In the genomic region with DNA sequence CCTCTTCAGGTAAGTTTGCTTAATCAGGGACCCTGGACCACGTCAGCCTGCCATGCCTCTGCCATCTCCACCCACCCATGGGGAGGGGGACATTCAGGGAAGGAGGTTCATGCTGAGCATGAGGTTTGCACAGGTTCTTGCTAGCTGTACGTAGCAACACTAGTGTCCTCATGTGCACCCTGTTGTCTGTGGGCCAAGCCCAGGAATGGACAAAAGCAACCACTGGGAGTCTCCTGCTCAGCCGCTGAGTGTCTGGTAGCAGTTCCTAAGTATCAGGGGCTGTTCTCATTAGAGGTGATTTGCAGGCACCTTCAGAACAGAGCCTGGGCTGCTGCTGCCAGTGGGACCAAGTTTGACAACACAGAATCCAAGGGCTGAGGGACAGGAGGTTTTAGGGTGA, we compare ENCODE assay signal across 11 cellular contexts. TPM values are rescaled to one million over a fixed set of nuclear protein-coding genes. Genes with fewer than 3 reads are reported as not detected.
"Had no signal": no experiment of that assay in that cellular context is flagged by ENCODE, and none has a peak within 500 bp of the region (broad histone marks: within the 10 kb centered on the region; RNA-seq: fewer than 3 reads in every experiment).

No MANE protein-coding gene starts in this region.

- H2AFZ ChIP-seq: GM23248 had no signal

- DNase-seq: GM23248, GOT3, H7, HFFc6, KBM-7 had no signal

- ATAC-seq: HCT116, HepG2 had no signal

- H3K4me1 ChIP-seq: HAP-1 had no signal

- FAIRE-seq: HepG2 had no signal

- H3K4me3 ChIP-seq: GM23248, HAP-1 had no signal

- H3K9ac ChIP-seq: GM23248 had no signal

- H3K27ac ChIP-seq: GM23248, HL-60 had no signal

RNA-seq across cellular contexts. Expression of a gene that starts 33.8 kb away (rescaled TPM):
- total RNA-seq: GM23248, HepG2, HFFc6, HT1080 had no signal
- polyA plus RNA-seq: GM23248, HepG2, IgD-negative memory B cell had no signal

RNA-seq across cellular contexts. Expression of a gene that starts 53.9 kb away (rescaled TPM):
- total RNA-seq: GM23248, H7, HepG2, HT1080 had no signal
- polyA plus RNA-seq: GM23248, HepG2, IgD-negative memory B cell had no signal
